Comparison of ENCODE assay signal across 15 cellular contexts in the genomic region with DNA sequence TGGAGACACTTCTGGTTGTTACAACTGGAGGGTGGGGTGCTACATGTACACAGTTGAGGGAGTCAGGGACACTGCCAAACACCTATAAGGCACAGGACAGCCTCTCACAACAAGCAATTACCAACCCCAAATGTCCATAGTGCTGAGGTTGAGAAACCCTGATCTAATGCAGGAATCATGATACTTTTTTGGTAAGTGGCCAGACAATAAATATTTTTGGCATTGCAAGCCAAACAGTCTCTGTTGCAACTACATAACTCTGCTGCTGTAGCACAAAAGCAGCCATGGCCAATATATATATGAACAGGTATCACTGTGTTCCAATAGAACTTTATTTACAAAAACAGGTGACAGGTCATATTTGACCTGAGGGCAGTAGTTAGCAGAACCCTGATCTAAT.
"Had no signal": no experiment of that assay in that cellular context is flagged by ENCODE, and none has a peak within 500 bp of the region (broad histone marks: within the 10 kb centered on the region; RNA-seq: fewer than 3 reads in every experiment).

No MANE protein-coding gene starts in this region.

- H3K27me3 ChIP-seq: neutrophil had no signal

- H3K36me3 ChIP-seq: left ventricle myocardium inferior, neutrophil had no signal

- H3K4me1 ChIP-seq: left ventricle myocardium inferior had no signal

- ATAC-seq: activated CD4-positive, CD25-positive, alpha-beta regulatory T cell treated with anti-CD3 and anti-CD28 coated beads, Interleukin-2, amount 50 U/mL, for 24 hours; mucosa of descending colon; natural killer cell; T-cell had no signal

- H3K9me3 ChIP-seq: left ventricle myocardium inferior, mucosa of descending colon, neutrophil had no signal

- H3K4me3 ChIP-seq: left ventricle myocardium inferior, mucosa of descending colon had no signal

- H3K27ac ChIP-seq: left ventricle myocardium inferior, neutrophil had no signal

- DNase-seq: activated naive CD4-positive, alpha-beta T cell; activated naive CD8-positive, alpha-beta T cell treated with anti-CD3 and anti-CD28 coated beads, Interleukin-2, amount 10 ng/mL, durations not matched to agents 7 days and 5 days; anterior cingulate cortex; erythroblast; head of caudate nucleus; kidney; left ventricle myocardium inferior; mucosa of descending colon; natural killer cell; stimulated activated CD4-positive, alpha-beta T cell treated with anti-CD3 and anti-CD28 coated beads, Interleukin-12 subunit alpha, Interleukin-12 subunit beta, amount 100 ng/mL, for 4 hours; stimulated activated CD4-positive, alpha-beta T cell treated with anti-CD3 and anti-CD28 coated beads, Interleukin-2, amount 100 ng/mL, for 24 hours; T-cell; T-helper 9 cell had no signal
